ENCODE assay signal across 8 cellular contexts in genomic region chr2:37083873-37084792, GRCh38. TPM values are rescaled to one million over a fixed set of nuclear protein-coding genes. Genes with fewer than 3 reads are reported as not detected.
DNase-seq lines count a peak whose midpoint lies in the region; ATAC-seq and TF ChIP-seq lines count a peak whose summit lies in the region.

Gene GPATCH11, plus strand, starts transcription at chr2:37084518. Its CDS starts 3,864 bp downstream, at chr2:37088382.
Gene HEATR5B, minus strand, starts transcription at chr2:37084372. Its CDS starts 958 bp downstream, at chr2:37083414.

- H3K36me3 Mint-ChIP-seq in endodermal cell (ENCODE audit: low read depth): peaks cover 25% of the 10 kb centered on the region

- POLR2A ChIA-PET in activated CD8-positive, alpha-beta memory T cell treated with anti-CD3 and anti-CD28 coated beads for 36 hours (lab: Charles Lee): interaction anchor here (0.7 kb wide), 1 partner anchor 122 kb away, joined by 4 read pairs; no protein-coding TSS in a partner anchor

- H3K4me3 Mint-ChIP-seq in endodermal cell: no peak within 1 kb of the TSS

- H3K4me1 ChIP-seq in endodermal cell (ENCODE audit: control insufficient read depth, insufficient read depth, low read length): peaks cover 9% of the 10 kb centered on the region

- CTCF ChIA-PET in activated CD8-positive, alpha-beta memory T cell treated with anti-CD3 and anti-CD28 coated beads for 36 hours (lab: Charles Lee): no interaction called here

- H3K9ac ChIP-seq in endodermal cell (ENCODE audit: extremely low read depth, low read length, poor library complexity, severe bottlenecking): peak within 1 kb of the TSS; percentile 89

- peaks cover 36% of the 10 kb centered on the region for H3K36me3 ChIP-seq in endodermal cell (ENCODE audit: control insufficient read depth, insufficient read depth, low read length)

- peak within 1 kb of the TSS; percentile 93 for H3K4me3 ChIP-seq in endodermal cell (ENCODE audit: low read length)

- ATAC-seq in GM21360 (IDR thresholded peaks at IDR 0.05; ENCODE audit: unreplicated experiment): peak; percentile 81

- no peak within 1 kb of the TSS for H3K27ac Mint-ChIP-seq in endodermal cell

- DNase-seq in COLO829 (ENCODE audit: low spot score) (peak; percentile 100), HT-29 (ENCODE audit: low spot score) (peak; percentile 96), endodermal cell (peak; percentile 99), mesenteric fat pad (ENCODE audit: low spot score) (peak; percentile 96)
- peak; percentile 88 for DNase-seq in NK-92 treated with Interleukin-12 subunit alpha and Interleukin-12 subunit beta, amount 100 ng/mL, for 24 hours (lab: John Stamatoyannopoulos, UW)
- peak; percentile 77 for DNase-seq in stimulated activated CD8-positive, alpha-beta memory T cell treated with anti-CD3 and anti-CD28 coated beads, Interleukin-15, amount 100 ng/mL, for 24 hours (ENCODE audit: low read depth)

- H3K27ac ChIP-seq in endodermal cell (ENCODE audit: low read depth, low read length): peak within 1 kb of the TSS; percentile 28

- H3K4me1 Mint-ChIP-seq in endodermal cell: peaks cover 35% of the 10 kb centered on the region

- H3K27me3 Mint-ChIP-seq in endodermal cell (ENCODE audit: insufficient read depth): no peaks in the 10 kb centered on the region

- no peaks in the 10 kb centered on the region for H3K9me3 Mint-ChIP-seq in endodermal cell

- H3K27me3 ChIP-seq in endodermal cell (ENCODE audit: control insufficient read depth, insufficient read depth, low read length, poor library complexity, severe bottlenecking): no peaks in the 10 kb centered on the region

- 0% methylated on average over 34 to 74 of the region's 74 CpGs for WGBS in endodermal cell (ENCODE audit: insufficient coverage in 1 of 2, insufficient read length in 1 of 2), 2 experiments

- TF ChIP-seq CTCF in endodermal cell (conservative IDR thresholded peaks at IDR 0.05): no peak

- H3K9me3 ChIP-seq in endodermal cell (ENCODE audit: control insufficient read depth, low read length): peaks cover 8% of the 10 kb centered on the region

RNA-seq across cellular contexts. Expression of gene GPATCH11, which starts in this region (rescaled TPM):
- total RNA-seq in HT-29 (2014; rRNA removed; shearing (Covaris generic)): 1.1 and 1.5 TPM in 2 replicates
- total RNA-seq in activated CD8-positive, alpha-beta memory T cell treated with anti-CD3 and anti-CD28 coated beads for 36 hours: 10 to 100 TPM; 16.3 to 17.4 TPM
- 10 to 100 TPM in 1 of 2 donors, 1 to 10 TPM in 1; 8.8 to 15.9 TPM for total RNA-seq in endodermal cell
- 13.4 TPM for polyA plus RNA-seq in endodermal cell (2013, experiment 1 of 2)
- 13.2 TPM for polyA plus RNA-seq in endodermal cell (2013, experiment 2 of 2)
- 16.2 TPM for total RNA-seq in mesenteric fat pad

RNA-seq across cellular contexts. Expression of gene HEATR5B, which starts in this region (rescaled TPM):
- 8.6 and 10.7 TPM in 2 replicates for total RNA-seq in HT-29 (2014; rRNA removed; shearing (Covaris generic))
- 10 to 100 TPM; 17.5 to 18.2 TPM for total RNA-seq in activated CD8-positive, alpha-beta memory T cell treated with anti-CD3 and anti-CD28 coated beads for 36 hours
- total RNA-seq in endodermal cell (10 to 100 TPM; 21.5 to 22.7 TPM), mesenteric fat pad (22.4 TPM)
- polyA plus RNA-seq in endodermal cell (2013, experiment 1 of 2): 14.9 TPM
- 13.6 TPM for polyA plus RNA-seq in endodermal cell (2013, experiment 2 of 2)

Comparison
In these comparisons a context has a peak if more than half of its experiments do, and no peak if none do; other contexts are left out.
1. Peak in every context shown above with its lines: DNase-seq, ATAC-seq, H3K4me3 ChIP-seq and H3K27ac ChIP-seq.